ENCODE assay signal across 9 cellular contexts in the genomic region with DNA sequence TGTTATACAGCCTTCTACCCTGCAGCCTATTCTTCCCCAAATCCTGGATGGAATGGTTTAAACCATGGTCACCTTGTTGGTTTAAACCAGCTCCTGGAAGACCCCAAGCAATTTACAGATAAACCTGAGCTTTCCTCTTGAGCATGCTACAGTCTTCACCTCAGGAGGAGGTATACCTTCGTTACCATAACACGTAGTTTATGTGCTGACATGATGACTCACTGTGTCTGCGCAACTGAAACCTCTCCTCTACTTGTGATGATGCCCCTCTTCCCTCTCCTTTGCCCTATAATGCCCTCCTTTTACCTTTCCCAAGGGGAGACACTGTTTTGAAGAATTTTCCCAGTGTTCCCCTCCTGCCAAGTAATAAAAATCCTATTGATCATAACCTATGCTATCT.
"Had no signal": no experiment of that assay in that cellular context is flagged by ENCODE, and none has a peak within 500 bp of the region (broad histone marks: within the 10 kb centered on the region; RNA-seq: fewer than 3 reads in every experiment).

No MANE protein-coding gene starts in this region.

- FAIRE-seq: HepG2 had no signal

- H3K4me3 ChIP-seq: GM23248, HAP-1 had no signal

- H3K36me3 Mint-ChIP-seq: IgD-negative memory B cell had no signal

- DNase-seq: GM23248, GOT3, H7, HFFc6, KG1 had no signal

- H3K27me3 Mint-ChIP-seq: IgD-negative memory B cell had no signal

- H3K9me3 ChIP-seq: HAP-1 had no signal

- H3K4me1 ChIP-seq: HAP-1 had no signal

- H3K27ac ChIP-seq: GM23248 had no signal

- H3K36me3 ChIP-seq: HAP-1 had no signal

- H3K9ac ChIP-seq: GM23248 had no signal

- H2AFZ ChIP-seq: GM23248 had no signal

- H3K4me3 Mint-ChIP-seq: HFFc6, IgD-negative memory B cell had no signal

- H3K27ac Mint-ChIP-seq: HFFc6, IgD-negative memory B cell had no signal

- ATAC-seq: HCT116, HepG2 had no signal
